18 cellular contexts compared by ENCODE assay signal in the genomic region with DNA sequence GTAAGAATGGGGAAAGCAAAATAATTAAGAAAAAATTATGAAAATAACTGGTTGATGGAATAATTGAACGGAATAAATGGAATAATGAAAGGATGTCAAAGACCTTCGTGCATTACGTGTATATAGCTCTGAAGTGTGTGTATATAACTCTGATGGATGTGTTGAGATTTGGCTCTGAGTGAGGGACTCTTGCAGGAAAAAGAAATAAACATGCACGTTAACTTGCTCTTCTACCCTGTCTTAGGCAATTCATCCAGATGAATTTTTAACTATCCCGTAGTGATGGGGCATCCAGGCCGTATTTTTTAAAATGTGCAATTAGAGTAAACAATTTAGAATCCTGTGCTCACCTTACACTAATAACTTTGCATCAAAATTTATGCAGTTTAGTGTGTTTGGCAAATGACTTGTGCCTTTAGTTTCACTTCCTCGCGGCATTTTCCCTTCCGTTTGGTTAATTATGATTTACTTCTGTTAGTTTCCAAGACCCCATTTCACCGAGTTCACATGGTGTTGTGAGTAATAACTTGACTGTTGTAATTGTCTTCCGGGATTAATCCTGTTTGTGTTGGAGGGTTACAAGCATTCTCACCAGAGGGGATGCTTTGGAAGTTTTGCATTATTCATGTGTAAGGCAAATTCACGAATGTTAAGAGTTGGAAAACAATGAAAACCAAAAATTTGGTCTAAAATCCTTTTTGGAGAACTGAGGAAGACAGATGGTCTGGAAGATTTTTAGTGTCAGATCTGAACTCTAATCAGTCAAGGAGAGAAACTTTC.
DNase-seq lines count a peak whose midpoint lies in the region; ATAC-seq, FAIRE-seq and TF ChIP-seq lines count a peak whose summit lies in the region.
"Had no signal": no experiment of that assay in that cellular context is flagged by ENCODE, and none has a peak within 500 bp of the region (broad histone marks: within the 10 kb centered on the region; RNA-seq: fewer than 3 reads in every experiment).

No MANE protein-coding gene starts in this region.

- no peak for FAIRE-seq in keratinocyte (lab: Jason Lieb, UNC)
- FAIRE-seq: kidney had no signal

- DNase-seq in LHCN-M2 (ENCODE audit: low read depth), result peak; percentile 63
- DNase-seq in adipocyte (ENCODE audit: low read depth), result peak; percentile 30
- no peak for DNase-seq in keratinocyte (ENCODE audit: low read depth, low spot score)
- DNase-seq in aorta, result no peak
- no peak for DNase-seq in globus pallidus (ENCODE audit: low spot score)
- no peak for DNase-seq in hypothalamus (lab: John Stamatoyannopoulos, UW)
- DNase-seq in mammary epithelial cell, result no peak
- DNase-seq: activated CD8-positive, alpha-beta memory T cell treated with anti-CD3 and anti-CD28 coated beads for 24 hours; activated effector memory CD4-positive, alpha-beta T cell treated with anti-CD3 and anti-CD28 coated beads, Interleukin-2, amount 50 U/mL, for 16 hours; CD8-positive, alpha-beta memory T cell; effector memory CD4-positive, alpha-beta T cell; kidney; MM.1S; mucosa of descending colon; upper lobe of left lung had no signal

- no peaks in the 10 kb centered on the region for H3K79me2 ChIP-seq in keratinocyte (ENCODE audit: control insufficient read depth, insufficient read depth, low read length)
- H3K79me2 ChIP-seq in mammary epithelial cell (ENCODE audit: insufficient read depth, low read length), result no peaks in the 10 kb centered on the region

- 21 to 35% methylated on average over 12 of the region's 12 CpGs for WGBS in aorta, 2 donors
- 74% methylated on average over 12 of the region's 12 CpGs for WGBS in mammary epithelial cell (ENCODE audit: low coverage, missing lambda C conversion rate)

- intact Hi-C loops in aorta (cut with DNase I) (no loop called here), mammary epithelial cell (cut with micrococcal nuclease) (no loop called here)

- H3K27me3 ChIP-seq in adipocyte (replicated peaks; ENCODE audit: control insufficient read depth, insufficient read depth, low read length) (no peaks in the 10 kb centered on the region), keratinocyte (ENCODE audit: control insufficient read depth, extremely low read depth, insufficient read depth, low read length) (no peaks in the 10 kb centered on the region), aorta (ENCODE audit: control insufficient read depth in 1 of 2, insufficient read depth in 2 of 2, low read length in 1 of 2) (no peaks in the 10 kb centered on the region), mammary epithelial cell (ENCODE audit: insufficient read depth, low read length) (no peaks in the 10 kb centered on the region)
- H3K27me3 ChIP-seq: upper lobe of left lung had no signal

- H3K36me3 ChIP-seq in adipocyte (ENCODE audit: control insufficient read depth, insufficient read depth, low read length, severe bottlenecking), result no peaks in the 10 kb centered on the region
- H3K36me3 ChIP-seq in keratinocyte (ENCODE audit: control insufficient read depth in 2 of 2, extremely low read depth in 1 of 2, insufficient read depth in 2 of 2, low read length in 2 of 2), result no peaks in the 10 kb centered on the region
- H3K36me3 ChIP-seq in aorta (ENCODE audit: control insufficient read depth in 1 of 2, insufficient read depth in 2 of 2, low read length in 1 of 2), result no peaks in the 10 kb centered on the region
- no peaks in the 10 kb centered on the region for H3K36me3 ChIP-seq in mammary epithelial cell (ENCODE audit: insufficient read depth, low read length)
- H3K36me3 ChIP-seq: upper lobe of left lung had no signal

- no peaks in the 10 kb centered on the region for H3K9me3 ChIP-seq in adipocyte (ENCODE audit: control insufficient read depth, low read length)
- H3K9me3 ChIP-seq in keratinocyte (ENCODE audit: control insufficient read depth, low read depth, low read length), result no peaks in the 10 kb centered on the region
- H3K9me3 ChIP-seq in aorta (ENCODE audit: control insufficient read depth, low read length), result no peaks in the 10 kb centered on the region
- no peaks in the 10 kb centered on the region for H3K9me3 ChIP-seq in mammary epithelial cell (replicated peaks; ENCODE audit: insufficient read depth, low read length)
- H3K9me3 ChIP-seq: mucosa of descending colon, upper lobe of left lung had no signal

- dilution Hi-C loops in keratinocyte (cut with MboI; ENCODE audit: extremely low pct_ligation_motif_present, low sequenced_read_pairs) (no loop called here), mammary epithelial cell (cut with HindIII; ENCODE audit: low sequenced_read_pairs) (no loop called here)

- H4K20me1 ChIP-seq in keratinocyte (ENCODE audit: control insufficient read depth, extremely low read depth, insufficient read depth, low read length) (no peaks in the 10 kb centered on the region), mammary epithelial cell (ENCODE audit: insufficient read depth, low read length) (no peaks in the 10 kb centered on the region)

- CTCF ChIA-PET in mammary epithelial cell (lab: Charles Lee; ENCODE audit: low non-redundant PET), result no interaction called here

- H3K4me1 ChIP-seq in adipocyte (ENCODE audit: control insufficient read depth, insufficient read depth, low read length) (peaks cover 5% of the 10 kb centered on the region), keratinocyte (ENCODE audit: control insufficient read depth, extremely low read depth, insufficient read depth, low read length) (no peaks in the 10 kb centered on the region), aorta (ENCODE audit: control insufficient read depth in 1 of 2, insufficient read depth in 2 of 2, low read length in 2 of 2) (no peaks in the 10 kb centered on the region), mammary epithelial cell (ENCODE audit: insufficient read depth, low read length) (no peaks in the 10 kb centered on the region)
- H3K4me1 ChIP-seq: upper lobe of left lung had no signal

- no peak for ATAC-seq in aorta (ENCODE audit: low FRiP score)
- ATAC-seq in GM19351 (IDR thresholded peaks at IDR 0.05; ENCODE audit: unreplicated experiment), result no peak
- ATAC-seq: mucosa of descending colon had no signal

- H3K9ac ChIP-seq in adipocyte (ENCODE audit: low read length) (peak overlapping the region; percentile 19), keratinocyte (ENCODE audit: control insufficient read depth, extremely low read depth, insufficient read depth, low read length) (no peak overlapping the region), mammary epithelial cell (ENCODE audit: insufficient read depth, low read length) (no peak overlapping the region)

- no peak overlapping the region for H2AFZ ChIP-seq in keratinocyte (ENCODE audit: control insufficient read depth, low read length)
- no peak overlapping the region for H2AFZ ChIP-seq in mammary epithelial cell (ENCODE audit: low read depth, low read length)

- peak overlapping the region; percentile 66 for H3K4me3 ChIP-seq in adipocyte (ENCODE audit: low read length)
- no peak overlapping the region for H3K4me3 ChIP-seq in keratinocyte (ENCODE audit: control insufficient read depth in 2 of 3, extremely low read depth in 1 of 3, insufficient read depth in 2 of 3, low read depth in 1 of 3, low read length in 3 of 3)
- peak overlapping the region; percentile 31 to 34 for H3K4me3 ChIP-seq in aorta (ENCODE audit: low read length in 2 of 2)
- H3K4me3 ChIP-seq in mammary epithelial cell (replicated peaks in 1 of 3; ENCODE audit: insufficient read depth in 1 of 3, low read depth in 2 of 3, low read length in 3 of 3), result no peak overlapping the region
- H3K4me3 ChIP-seq: mucosa of descending colon, SK-N-MC, upper lobe of left lung had no signal

- in situ Hi-C loops in mammary epithelial cell (cut with MboI; ENCODE audit: low sequenced_read_pairs in 2 of 2), result no loop called here

- H3K27ac ChIP-seq in keratinocyte (ENCODE audit: control insufficient read depth, insufficient read depth, low read length), result no peak overlapping the region
- H3K27ac ChIP-seq in aorta (ENCODE audit: low read depth in 1 of 2, low read length in 2 of 2), result no peak overlapping the region
- no peak overlapping the region for H3K27ac ChIP-seq in mammary epithelial cell (ENCODE audit: insufficient read depth, low read depth, low read length)
- H3K27ac ChIP-seq: SK-N-MC, upper lobe of left lung, VCaP had no signal

- no peak for TF ChIP-seq CTCF in keratinocyte (optimal IDR thresholded peaks at IDR 0.05 in 1 of 3, IDR thresholded peaks at IDR 0.05 in 1 of 3, conservative IDR thresholded peaks at IDR 0.05 in 1 of 3; ENCODE audit: extremely low read depth in 1 of 3, insufficient read depth in 2 of 3, low read length in 3 of 3)
- no peak for TF ChIP-seq CTCF in mammary epithelial cell (conservative IDR thresholded peaks at IDR 0.05 in 1 of 2, IDR thresholded peaks at IDR 0.05 in 1 of 2; ENCODE audit: extremely low read depth in 1 of 2, insufficient read depth in 1 of 2, low read depth in 1 of 2, low read length in 2 of 2)

- BruUV-seq in mammary epithelial cell (replicated peaks; lab: Mats Ljungman, UMichigan), result no TSS peak

- no peaks in the 10 kb centered on the region for H3K9me1 ChIP-seq in keratinocyte (ENCODE audit: control insufficient read depth, extremely low read depth, insufficient read depth, low read length)

- H3K4me2 ChIP-seq in keratinocyte (ENCODE audit: control insufficient read depth, extremely low read depth, insufficient read depth, low read depth, low read length), result peak overlapping the region; percentile 35
- H3K4me2 ChIP-seq in mammary epithelial cell (ENCODE audit: insufficient read depth, low read depth, low read length), result no peak overlapping the region

Comparison
In these comparisons a context has a peak if more than half of its experiments do, and no peak if none do; other contexts are left out.
1. DNase-seq: peak in LHCN-M2 (single experiment) and adipocyte (single experiment); none in keratinocyte (single experiment), aorta (0 of 2), globus pallidus (single experiment), hypothalamus (0 of 51) and mammary epithelial cell (single experiment).
2. H3K4me3 ChIP-seq: peak in adipocyte (single experiment) and aorta (2 of 2); none in keratinocyte (0 of 3) and mammary epithelial cell (0 of 3).